ENCODE assay signal across 17 cellular contexts in genomic region chr5:84706678-84707641, GRCh38.
A peak's percentile ranks its signal among the peaks of the same experiment; 100 is the strongest.
DNase-seq lines count a peak whose midpoint lies in the region; ATAC-seq and TF ChIP-seq lines count a peak whose summit lies in the region.
"Had no signal": no experiment of that assay in that cellular context is flagged by ENCODE, and none has a peak within 500 bp of the region (broad histone marks: within the 10 kb centered on the region; RNA-seq: fewer than 3 reads in every experiment).

No MANE protein-coding gene starts in this region.

- no peaks in the 10 kb centered on the region for H3K9me3 ChIP-seq in SK-N-MC (ENCODE audit: low read depth, low read length)
- H3K9me3 ChIP-seq: HAP-1 had no signal

- no peaks in the 10 kb centered on the region for H3K27me3 Mint-ChIP-seq in nephron progenitor cell (ENCODE audit: low read depth, poor library complexity)
- no peaks in the 10 kb centered on the region for H3K27me3 Mint-ChIP-seq in activated T-helper 2 cell treated with anti-CD3 and anti-CD28 coated beads, Interferon-gamma antibody, Interleukin-2, Interleukin-4, amounts not matched to agents 10 μg/mL and 5 μg/mL and 100 μg/mL, durations not matched to agents 14 hours and 24 hours and 36 hours (ENCODE audit: low read depth)
- H3K27me3 Mint-ChIP-seq: CD4-positive, CD25-positive, alpha-beta regulatory T cell had no signal

- no peak for DNase-seq in SK-N-MC (ENCODE audit: low read depth, low spot score)
- DNase-seq in nephron progenitor cell = peak; percentile 11
- DNase-seq in activated T-helper 2 cell treated with anti-CD3 and anti-CD28 coated beads, Interferon-gamma antibody, Interleukin-2, Interleukin-4, amounts not matched to agents 10 μg/mL and 5 μg/mL and 100 μg/mL, durations not matched to agents 14 hours and 24 hours and 36 hours (ENCODE audit: low spot score) = no peak
- no peak for DNase-seq in NOMO-1 treated with DMSO at 0.1 percent for 48 hours (lab: John Stamatoyannopoulos, UW; ENCODE audit: unreplicated experiment)
- DNase-seq: ACHN; CD4-positive, CD25-positive, alpha-beta regulatory T cell; DMS 273 treated with DMSO at 0.1 percent for 48 hours; GOT3; HFFc6; IMR-90; KBM-7 had no signal

- no peaks in the 10 kb centered on the region for H3K36me3 Mint-ChIP-seq in nephron progenitor cell (ENCODE audit: low read depth)
- no peaks in the 10 kb centered on the region for H3K36me3 Mint-ChIP-seq in activated T-helper 2 cell treated with anti-CD3 and anti-CD28 coated beads, Interferon-gamma antibody, Interleukin-2, Interleukin-4, amounts not matched to agents 10 μg/mL and 5 μg/mL and 100 μg/mL, durations not matched to agents 14 hours and 24 hours and 36 hours (ENCODE audit: low read depth)
- H3K36me3 Mint-ChIP-seq: CD4-positive, CD25-positive, alpha-beta regulatory T cell had no signal

- no peak overlapping the region for H3K27ac Mint-ChIP-seq in nephron progenitor cell
- no peak overlapping the region for H3K27ac Mint-ChIP-seq in activated T-helper 2 cell treated with anti-CD3 and anti-CD28 coated beads, Interferon-gamma antibody, Interleukin-2, Interleukin-4, amounts not matched to agents 10 μg/mL and 5 μg/mL and 100 μg/mL, durations not matched to agents 14 hours and 24 hours and 36 hours
- H3K27ac Mint-ChIP-seq: CD4-positive, CD25-positive, alpha-beta regulatory T cell; HFFc6 had no signal

- H3K4me3 ChIP-seq in SK-N-MC = no peak overlapping the region
- H3K4me3 ChIP-seq: BLaER1 treated with 17β-estradiol and CSF1 and Interleukin-3, amounts not matched to agents 10 nM and 100 nM; HAP-1 had no signal

- peaks cover 9% of the 10 kb centered on the region for H3K4me1 Mint-ChIP-seq in nephron progenitor cell
- no peaks in the 10 kb centered on the region for H3K4me1 Mint-ChIP-seq in activated T-helper 2 cell treated with anti-CD3 and anti-CD28 coated beads, Interferon-gamma antibody, Interleukin-2, Interleukin-4, amounts not matched to agents 10 μg/mL and 5 μg/mL and 100 μg/mL, durations not matched to agents 14 hours and 24 hours and 36 hours (ENCODE audit: low read depth)
- H3K4me1 Mint-ChIP-seq: CD4-positive, CD25-positive, alpha-beta regulatory T cell had no signal

- H3K4me3 Mint-ChIP-seq in nephron progenitor cell = no peak overlapping the region
- H3K4me3 Mint-ChIP-seq in activated T-helper 2 cell treated with anti-CD3 and anti-CD28 coated beads, Interferon-gamma antibody, Interleukin-2, Interleukin-4, amounts not matched to agents 10 μg/mL and 5 μg/mL and 100 μg/mL, durations not matched to agents 14 hours and 24 hours and 36 hours (ENCODE audit: low read depth) = no peak overlapping the region
- H3K4me3 Mint-ChIP-seq: CD4-positive, CD25-positive, alpha-beta regulatory T cell; HFFc6 had no signal

- H3K27ac ChIP-seq in SK-N-MC = peak overlapping the region; percentile 44
- H3K27ac ChIP-seq: BLaER1 treated with 17β-estradiol and CSF1 and Interleukin-3, amounts not matched to agents 10 nM and 100 nM had no signal

- intact Hi-C loops in activated T-helper 2 cell treated with anti-CD3 and anti-CD28 coated beads, Interferon-gamma antibody, Interleukin-2, Interleukin-4, amounts not matched to agents 10 μg/mL and 5 μg/mL and 100 μg/mL, durations not matched to agents 14 hours and 24 hours and 36 hours (cut with micrococcal nuclease) = no loop called here

- H3K9me3 Mint-ChIP-seq in nephron progenitor cell = no peaks in the 10 kb centered on the region
- H3K9me3 Mint-ChIP-seq in activated T-helper 2 cell treated with anti-CD3 and anti-CD28 coated beads, Interferon-gamma antibody, Interleukin-2, Interleukin-4, amounts not matched to agents 10 μg/mL and 5 μg/mL and 100 μg/mL, durations not matched to agents 14 hours and 24 hours and 36 hours = peaks cover 20% of the 10 kb centered on the region

- peak; percentile 43 for ATAC-seq in GM18870 (IDR thresholded peaks at IDR 0.05; ENCODE audit: unreplicated experiment)
- peak; percentile 86 for ATAC-seq in HG03432 (IDR thresholded peaks at IDR 0.05; ENCODE audit: unreplicated experiment)
- no peak for ATAC-seq in activated CD4-positive, CD25-positive, alpha-beta regulatory T cell treated with anti-CD3 and anti-CD28 coated beads, Interleukin-2, amount 50 U/mL, for 24 hours
- no peak for ATAC-seq in GM18873 (IDR thresholded peaks at IDR 0.05; ENCODE audit: low FRiP score, unreplicated experiment)

- no peak overlapping the region for H3K9ac ChIP-seq in SK-N-MC (ENCODE audit: insufficient read length)
- H3K9ac ChIP-seq: BLaER1 treated with 17β-estradiol and CSF1 and Interleukin-3, amounts not matched to agents 10 nM and 100 nM had no signal

- TF ChIP-seq CTCF in nephron progenitor cell (IDR thresholded peaks at IDR 0.05) = no peak

- no peaks in the 10 kb centered on the region for H3K36me3 ChIP-seq in SK-N-MC (ENCODE audit: insufficient read depth, low read length)
- H3K36me3 ChIP-seq: BLaER1 treated with 17β-estradiol and CSF1 and Interleukin-3, amounts not matched to agents 10 nM and 100 nM; HAP-1 had no signal

Comparison
In these comparisons a context has a peak if more than half of its experiments do, and no peak if none do; other contexts are left out.
1. ATAC-seq: peak in GM18870 (single experiment) and HG03432 (single experiment); none in activated CD4-positive, CD25-positive, alpha-beta regulatory T cell treated with anti-CD3 and anti-CD28 coated beads, Interleukin-2, amount 50 U/mL, for 24 hours (0 of 2) and GM18873 (single experiment).